8 cellular contexts compared by ENCODE assay signal in genomic region chr11:75639752-75640151, GRCh38. TPM values are rescaled to one million over a fixed set of nuclear protein-coding genes. Genes with fewer than 3 reads are reported as not detected.
DNase-seq lines count a peak whose midpoint lies in the region; TF ChIP-seq lines count a peak whose summit lies in the region.

No MANE protein-coding gene starts in this region.

- H3K9me3 ChIP-seq in HEK293 (ENCODE audit: control insufficient read depth, insufficient read depth, low read depth, low read length) (no peaks in the 10 kb centered on the region), uterus (no peaks in the 10 kb centered on the region), Karpas-422 (ENCODE audit: low read length) (no peaks in the 10 kb centered on the region)
- no peaks in the 10 kb centered on the region for H3K9me3 ChIP-seq in CD4-positive, alpha-beta memory T cell (ENCODE audit: control insufficient read depth in 1 of 2, low read length in 2 of 2)

- H3K9me3 Mint-ChIP-seq in CD4-positive, alpha-beta memory T cell: no peaks in the 10 kb centered on the region
- no peaks in the 10 kb centered on the region for H3K9me3 Mint-ChIP-seq in activated CD4-positive, alpha-beta memory T cell treated with anti-CD3 and anti-CD28 coated beads for 36 hours

- no peak overlapping the region for H3K4me3 ChIP-seq in HEK293 (ENCODE audit: low read depth, low read length)
- peak overlapping the region; percentile 51 for H3K4me3 ChIP-seq in coronary artery
- no peak overlapping the region for H3K4me3 ChIP-seq in uterus
- no peak overlapping the region for H3K4me3 ChIP-seq in CD4-positive, alpha-beta memory T cell (ENCODE audit: low read length in 2 of 2)
- H3K4me3 ChIP-seq in Karpas-422 (ENCODE audit: low read length): no peak overlapping the region

- DNase-seq in NCI-H526 treated with DMSO at 0.1 percent for 48 hours (lab: John Stamatoyannopoulos, UW) (peak; percentile 34), coronary artery (ENCODE audit: low spot score) (no peak), lung microvascular endothelial cell (ENCODE audit: low read depth in 2 of 2) (peak; percentile 45 to 92), uterus (peak; percentile 40 to 64), Karpas-422 (no peak)
- DNase-seq in CD4-positive, alpha-beta memory T cell: no peak
- DNase-seq in activated CD4-positive, alpha-beta memory T cell treated with anti-CD3 and anti-CD28 coated beads for 36 hours: no peak

- no peak overlapping the region for H3K27ac Mint-ChIP-seq in CD4-positive, alpha-beta memory T cell
- H3K27ac Mint-ChIP-seq in activated CD4-positive, alpha-beta memory T cell treated with anti-CD3 and anti-CD28 coated beads for 36 hours: no peak overlapping the region

- H4K20me1 ChIP-seq in Karpas-422 (ENCODE audit: insufficient read depth, low read depth, low read length): no peaks in the 10 kb centered on the region

- no peaks in the 10 kb centered on the region for H3K4me1 Mint-ChIP-seq in CD4-positive, alpha-beta memory T cell
- no peaks in the 10 kb centered on the region for H3K4me1 Mint-ChIP-seq in activated CD4-positive, alpha-beta memory T cell treated with anti-CD3 and anti-CD28 coated beads for 36 hours (ENCODE audit: low read depth)

- TF ChIP-seq CTCF in HEK293 (tag by site-specific recombination; IDR thresholded peaks at IDR 0.05) (no peak), coronary artery (IDR thresholded peaks at IDR 0.05) (no peak), uterus (IDR thresholded peaks at IDR 0.05) (no peak)

- POLR2A ChIA-PET in HEK293 (lab: Yijun Ruan, JAX): no interaction called here
- POLR2A ChIA-PET in CD4-positive, alpha-beta memory T cell (lab: Charles Lee; ENCODE audit: partially characterized antibody): no interaction called here
- POLR2A ChIA-PET in activated CD4-positive, alpha-beta memory T cell treated with anti-CD3 and anti-CD28 coated beads for 36 hours (lab: Charles Lee): no interaction called here

- no peak overlapping the region for H3K9ac ChIP-seq in Karpas-422 (ENCODE audit: low read length)

- H3K27me3 ChIP-seq in uterus (no peaks in the 10 kb centered on the region), Karpas-422 (ENCODE audit: low read length) (no peaks in the 10 kb centered on the region)
- H3K27me3 ChIP-seq in CD4-positive, alpha-beta memory T cell (ENCODE audit: insufficient read depth, low read length): no peaks in the 10 kb centered on the region

- intact Hi-C loops in uterus (cut with DNase I; ENCODE audit: low total_unique reads): no loop called here
- intact Hi-C loops in CD4-positive, alpha-beta memory T cell (cut with micrococcal nuclease): no loop called here
- intact Hi-C loops in activated CD4-positive, alpha-beta memory T cell treated with anti-CD3 and anti-CD28 coated beads for 36 hours (cut with micrococcal nuclease): no loop called here

- H3K27me3 Mint-ChIP-seq in CD4-positive, alpha-beta memory T cell: peaks cover 18 to 25% of the 10 kb centered on the region in 2 donors
- peaks cover 22% of the 10 kb centered on the region for H3K27me3 Mint-ChIP-seq in activated CD4-positive, alpha-beta memory T cell treated with anti-CD3 and anti-CD28 coated beads for 36 hours

- no peak overlapping the region for H3K27ac ChIP-seq in HEK293 (ENCODE audit: extremely low read depth, low read depth, low read length)
- H3K27ac ChIP-seq in coronary artery: peak overlapping the region in 1 of 2 donors; percentile 13
- H3K27ac ChIP-seq in uterus: no peak overlapping the region
- no peak overlapping the region for H3K27ac ChIP-seq in CD4-positive, alpha-beta memory T cell (ENCODE audit: low read depth, low read length)
- H3K27ac ChIP-seq in Karpas-422 (ENCODE audit: low read length): no peak overlapping the region

- no peak overlapping the region for H3K4me3 Mint-ChIP-seq in CD4-positive, alpha-beta memory T cell
- no peak overlapping the region for H3K4me3 Mint-ChIP-seq in activated CD4-positive, alpha-beta memory T cell treated with anti-CD3 and anti-CD28 coated beads for 36 hours

- CTCF ChIA-PET in HEK293 (lab: Yijun Ruan, JAX): no interaction called here
- CTCF ChIA-PET in CD4-positive, alpha-beta memory T cell (lab: Charles Lee; ENCODE audit: partially characterized antibody): no interaction called here
- CTCF ChIA-PET in activated CD4-positive, alpha-beta memory T cell treated with anti-CD3 and anti-CD28 coated beads for 36 hours (lab: Charles Lee): no interaction called here

- no peaks in the 10 kb centered on the region for H3K36me3 ChIP-seq in HEK293 (ENCODE audit: control insufficient read depth in 2 of 2, insufficient read depth in 1 of 2, low read length in 2 of 2)
- H3K36me3 ChIP-seq in uterus: no peaks in the 10 kb centered on the region
- H3K36me3 ChIP-seq in CD4-positive, alpha-beta memory T cell (ENCODE audit: insufficient read depth, low read length): no peaks in the 10 kb centered on the region
- H3K36me3 ChIP-seq in Karpas-422 (ENCODE audit: insufficient read depth, low read length): no peaks in the 10 kb centered on the region

- no peaks in the 10 kb centered on the region for H3K79me2 ChIP-seq in Karpas-422 (ENCODE audit: low read length)

- no peak for TF ChIP-seq POLR2A in uterus (IDR thresholded peaks at IDR 0.05)

- H3K36me3 Mint-ChIP-seq in CD4-positive, alpha-beta memory T cell: no peaks in the 10 kb centered on the region
- H3K36me3 Mint-ChIP-seq in activated CD4-positive, alpha-beta memory T cell treated with anti-CD3 and anti-CD28 coated beads for 36 hours: no peaks in the 10 kb centered on the region

- H3K4me1 ChIP-seq in HEK293 (ENCODE audit: control insufficient read depth, insufficient read depth, low read length) (no peaks in the 10 kb centered on the region; the same call in 1 of the 2 replicates), uterus (peaks cover 0 to 7% of the 10 kb centered on the region in 2 donors), Karpas-422 (ENCODE audit: low read length) (no peaks in the 10 kb centered on the region; the same call in 1 of the 2 replicates)
- no peaks in the 10 kb centered on the region for H3K4me1 ChIP-seq in CD4-positive, alpha-beta memory T cell (ENCODE audit: insufficient read depth, low read length)

- no peak overlapping the region for H2AFZ ChIP-seq in Karpas-422 (ENCODE audit: low read length)

- H3K4me2 ChIP-seq in Karpas-422 (ENCODE audit: low read depth, low read length, poor library complexity, severe bottlenecking): no peak overlapping the region

- H3K9me2 ChIP-seq in Karpas-422 (replicated peaks; ENCODE audit: insufficient read depth, low read length): no peaks in the 10 kb centered on the region

TF ChIP-seq in HEK293, 187 proteins besides CTCF, POLR2A, EP300 and RAD21 (continues in another document):
- no peak for TF ChIP-seq OVOL3 (tag by site-specific recombination; IDR thresholded peaks at IDR 0.05)
- TF ChIP-seq ZNF341 (tag by site-specific recombination; IDR thresholded peaks at IDR 0.05; ENCODE audit: low read depth): peak; percentile 86
- TF ChIP-seq REPIN1 (tag by site-specific recombination; IDR thresholded peaks at IDR 0.05; ENCODE audit: low read depth): no peak
- TF ChIP-seq ZNF202 (tag by site-specific recombination; IDR thresholded peaks at IDR 0.05; ENCODE audit: borderline replicate concordance): no peak
- TF ChIP-seq MZF1 (tag by site-specific recombination; IDR thresholded peaks at IDR 0.05; ENCODE audit: borderline replicate concordance): no peak
- TF ChIP-seq ZFHX2 (tag by site-specific recombination; conservative IDR thresholded peaks at IDR 0.05): peak; percentile 63
- no peak for TF ChIP-seq ZSCAN23 (tag by site-specific recombination; IDR thresholded peaks at IDR 0.05)
- 0 out of 2 replicates have a peak, but pooled peaks have one; percentile 10 for TF ChIP-seq ZNF398 (tag by site-specific recombination; IDR thresholded peaks at IDR 0.05)
- TF ChIP-seq SP7 (tag by site-specific recombination; IDR thresholded peaks at IDR 0.05): no peak
- no peak for TF ChIP-seq ZNF394 (tag by site-specific recombination; IDR thresholded peaks at IDR 0.05; ENCODE audit: borderline replicate concordance)
- TF ChIP-seq ZNF248 (tag by site-specific recombination; IDR thresholded peaks at IDR 0.05): no peak
- no peak for TF ChIP-seq ZNF658 (tag by site-specific recombination; IDR thresholded peaks at IDR 0.05)
- TF ChIP-seq SP3 (tag by site-specific recombination; IDR thresholded peaks at IDR 0.05): no peak
- no peak for TF ChIP-seq KLF1 (tag by site-specific recombination; IDR thresholded peaks at IDR 0.05)
- no peak for TF ChIP-seq ZNF830 (tag by site-specific recombination; IDR thresholded peaks at IDR 0.05; ENCODE audit: low read depth)
- no peak for TF ChIP-seq ZSCAN16 (tag by site-specific recombination; IDR thresholded peaks at IDR 0.05)
- no peak for TF ChIP-seq ZNF211 (tag by site-specific recombination; IDR thresholded peaks at IDR 0.05; ENCODE audit: low read depth)
- no peak for TF ChIP-seq ZNF302 (tag by site-specific recombination; IDR thresholded peaks at IDR 0.05; ENCODE audit: low read depth)

RNA-seq across cellular contexts. Expression of gene MAP6, which starts 29.1 kb away (rescaled TPM):
- total RNA-seq in lung microvascular endothelial cell (0.20 and 0.22 TPM in 2 replicates), uterus (10 to 100 TPM in 3 of 4 donors, 1 to 10 TPM in 1; 7.9 to 22.1 (median 14.4) TPM)
- total RNA-seq in CD4-positive, alpha-beta memory T cell: not detected
- polyA plus RNA-seq in CD4-positive, alpha-beta memory T cell: not detected
- 3.0 and 4.9 TPM in 2 replicates for total RNA-seq in Karpas-422 (2014; rRNA removed; shearing (Covaris generic); ENCODE audit: low replicate concordance)
- total RNA-seq in activated CD4-positive, alpha-beta memory T cell treated with anti-CD3 and anti-CD28 coated beads for 36 hours: under 1 TPM in 1 of 2 experiments, not detected in 1; 0.05 TPM

Comparison
In these comparisons a context has a peak if more than half of its experiments do, and no peak if none do; other contexts are left out.
1. DNase-seq: peak in NCI-H526 treated with DMSO at 0.1 percent for 48 hours (single experiment), lung microvascular endothelial cell (2 of 2) and uterus (2 of 2); none in coronary artery (single experiment), CD4-positive, alpha-beta memory T cell (0 of 5), Karpas-422 (single experiment) and activated CD4-positive, alpha-beta memory T cell treated with anti-CD3 and anti-CD28 coated beads for 36 hours (single experiment).